8 cellular contexts compared by ENCODE assay signal in the genomic region with DNA sequence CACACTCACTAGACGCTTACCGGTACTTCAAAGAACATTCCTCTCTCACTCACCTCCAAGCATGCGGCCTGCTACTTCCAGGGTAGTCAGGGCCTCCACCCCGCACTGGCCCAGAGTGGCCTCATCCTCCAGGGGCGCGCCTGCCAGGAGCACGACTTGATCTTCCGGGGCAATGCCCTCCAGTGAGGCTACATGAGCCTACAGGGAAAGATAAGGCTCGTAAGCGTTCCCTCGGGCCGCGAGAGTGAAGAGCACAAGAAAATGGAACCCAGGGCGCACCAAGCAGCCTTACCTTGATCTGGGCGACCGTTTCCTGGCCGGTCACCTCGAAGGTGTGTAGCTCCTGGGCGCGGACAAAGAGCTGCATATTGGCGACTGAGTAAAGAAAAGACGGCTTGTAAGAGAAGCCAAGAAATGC. TPM values are rescaled to one million over a fixed set of nuclear protein-coding genes. Genes with fewer than 3 reads are reported as not detected.
DNase-seq lines count a peak whose midpoint lies in the region; ATAC-seq and TF ChIP-seq lines count a peak whose summit lies in the region.

No MANE protein-coding gene starts in this region.

- H3K4me3 ChIP-seq in heart left ventricle, result peak overlapping the region; percentile 70 to 98 (median 84)

- WGBS in heart left ventricle, 4 donors, result 0 to 2% (median 1%) methylated on average over 21 to 22 of the region's 22 CpGs

- peaks cover 16% of the 10 kb centered on the region for H3K36me3 Mint-ChIP-seq in activated naive CD8-positive, alpha-beta T cell
- H3K36me3 Mint-ChIP-seq in immature natural killer cell, result peaks cover 3 to 19% (median 10%) of the 10 kb centered on the region in 3 donors

- H3K27ac Mint-ChIP-seq in activated naive CD8-positive, alpha-beta T cell, result peak overlapping the region; percentile 100
- H3K27ac Mint-ChIP-seq in immature natural killer cell, result peak overlapping the region; percentile 98 to 100 (median 100)

- peak overlapping the region; percentile 11 to 96 (median 87) for H3K27ac ChIP-seq in heart left ventricle

- ATAC-seq in heart left ventricle (no peak), left ventricle myocardium superior (no peak)

- H3K4me1 Mint-ChIP-seq in activated naive CD8-positive, alpha-beta T cell (ENCODE audit: low read depth), result peaks cover 50% of the 10 kb centered on the region
- peaks cover 37 to 59% of the 10 kb centered on the region in 2 donors for H3K4me1 Mint-ChIP-seq in immature natural killer cell

- intact Hi-C loops in heart left ventricle (cut with DNase I) (loop anchor here in 4 of 10 donors (2.0 to 10.0 kb wide), 3 partner anchors 37 to 197 kb away; partner anchors contain the start of genes CAPN1 (in 2 of the 4), CDCA5 (in 1 of the 4), PPP2R5B (in 1 of the 4) and ZFPL1 (in 1 of the 4)), left ventricle myocardium superior (cut with micrococcal nuclease) (no loop called here)

- no peaks in the 10 kb centered on the region for H3K9me3 ChIP-seq in heart left ventricle

- H3K27me3 ChIP-seq in heart left ventricle, result no peaks in the 10 kb centered on the region

- peak overlapping the region; percentile 100 for H3K4me3 Mint-ChIP-seq in activated naive CD8-positive, alpha-beta T cell
- peak overlapping the region; percentile 98 to 100 (median 100) for H3K4me3 Mint-ChIP-seq in immature natural killer cell

- TF ChIP-seq POLR2A in heart left ventricle (IDR thresholded peaks at IDR 0.05), result no peak

- no peaks in the 10 kb centered on the region for H3K9me3 Mint-ChIP-seq in activated naive CD8-positive, alpha-beta T cell (ENCODE audit: low read depth)
- no peaks in the 10 kb centered on the region for H3K9me3 Mint-ChIP-seq in immature natural killer cell

- DNase-seq in heart left ventricle (peak in 1 of 5 donors; percentile 15), left ventricle myocardium superior (no peak), immature natural killer cell (peak in 2 of 3 donors; percentile 24 to 30), GM10266 (ENCODE audit: extremely low spot score) (no peak), KG1 (lab: John Stamatoyannopoulos, UW) (no peak), NCI-H748 treated with DMSO at 0.1 percent for 48 hours (lab: John Stamatoyannopoulos, UW) (no peak)
- DNase-seq in stimulated activated naive CD4-positive, alpha-beta T cell treated with Interleukin-2 at 50 U/mL for 16 hours (lab: John Stamatoyannopoulos, UW), result peak; percentile 16

- H3K27me3 Mint-ChIP-seq in activated naive CD8-positive, alpha-beta T cell, result no peaks in the 10 kb centered on the region
- peaks cover 13 to 21% (median 17%) of the 10 kb centered on the region in 3 donors for H3K27me3 Mint-ChIP-seq in immature natural killer cell (ENCODE audit: low read depth in 3 of 3)

- H3K36me3 ChIP-seq in heart left ventricle, result peaks cover 0 to 59% (median 55%) of the 10 kb centered on the region in 9 donors

- peaks cover 0 to 42% (median 28%) of the 10 kb centered on the region in 12 donors for H3K4me1 ChIP-seq in heart left ventricle

- no peak for TF ChIP-seq CTCF in heart left ventricle (IDR thresholded peaks at IDR 0.05)
- no peak for TF ChIP-seq CTCF in GM10266 (IDR thresholded peaks at IDR 0.05; ENCODE audit: control insufficient read depth, insufficient read depth, low read depth, missing control alignments)

RNA-seq across cellular contexts. Expression of gene FAU, which starts 0.5 kb away (rescaled TPM):
- total RNA-seq in heart left ventricle, result 100 to 1,000 TPM; 388 to 652 (median 636) TPM
- 1,000 to 10,000 TPM in 1 of 2 donors, 100 to 1,000 TPM in 1; 973 to 1,119 TPM for polyA plus RNA-seq in heart left ventricle
- total RNA-seq in left ventricle myocardium superior, result 724 TPM
- 1,000 to 10,000 TPM in 1 of 3 donors, 100 to 1,000 TPM in 2; 576 to 1,241 (median 681) TPM for polyA plus RNA-seq in immature natural killer cell

RNA-seq across cellular contexts. Expression of gene MRPL49, which starts 0.7 kb away (rescaled TPM):
- total RNA-seq in heart left ventricle (10 to 100 TPM; 33.1 to 66.6 (median 42.1) TPM), left ventricle myocardium superior (33.7 TPM)
- polyA plus RNA-seq in heart left ventricle (10 to 100 TPM; 13.7 to 59.2 TPM), immature natural killer cell (100 to 1,000 TPM in 2 of 3 donors, 10 to 100 TPM in 1; 98.3 to 113 (median 105) TPM)

RNA-seq across cellular contexts. Expression of gene ZNHIT2, which starts 4.0 kb away (rescaled TPM):
- total RNA-seq in heart left ventricle, result 10 to 100 TPM in 1 of 9 donors, 1 to 10 TPM in 8; 5.5 to 14.3 (median 7.3) TPM
- polyA plus RNA-seq in heart left ventricle, result 10 to 100 TPM; 12.4 to 15.5 TPM
- total RNA-seq in left ventricle myocardium superior, result 5.5 TPM
- 10 to 100 TPM; 15.5 to 25.8 (median 23.9) TPM for polyA plus RNA-seq in immature natural killer cell

RNA-seq across cellular contexts. Expression of gene TM7SF2, which starts 9.8 kb away (rescaled TPM):
- total RNA-seq in heart left ventricle (100 to 1,000 TPM in 3 of 9 donors, 10 to 100 TPM in 6; 25.1 to 752 (median 78.6) TPM), left ventricle myocardium superior (112 TPM)
- polyA plus RNA-seq in heart left ventricle (10 to 100 TPM; 17.6 to 59.9 TPM), immature natural killer cell (10 to 100 TPM; 12.8 to 16.8 (median 15.4) TPM)

RNA-seq across cellular contexts. Expression of gene SYVN1, which starts 12.9 kb away (rescaled TPM):
- total RNA-seq in heart left ventricle, result 10 to 100 TPM; 21.7 to 65.8 (median 28.2) TPM
- 10 to 100 TPM; 13.9 to 34.5 TPM for polyA plus RNA-seq in heart left ventricle
- total RNA-seq in left ventricle myocardium superior, result 38.6 TPM
- 10 to 100 TPM in 1 of 3 donors, 1 to 10 TPM in 2; 2.3 to 21.8 (median 7.7) TPM for polyA plus RNA-seq in immature natural killer cell

Comparison
In these comparisons a context has a peak if more than half of its experiments do, and no peak if none do; other contexts are left out.
1. DNase-seq: peak in immature natural killer cell (2 of 3) and stimulated activated naive CD4-positive, alpha-beta T cell treated with Interleukin-2 at 50 U/mL for 16 hours (single experiment); none in left ventricle myocardium superior (single experiment), GM10266 (single experiment), KG1 (single experiment) and NCI-H748 treated with DMSO at 0.1 percent for 48 hours (single experiment).